9 cellular contexts compared by ENCODE assay signal in genomic region chr1:100834779-100835645, GRCh38. TPM values are rescaled to one million over a fixed set of nuclear protein-coding genes. Genes with fewer than 3 reads are reported as not detected.
DNase-seq lines count a peak whose midpoint lies in the region; FAIRE-seq and TF ChIP-seq lines count a peak whose summit lies in the region.
"Had no signal": no experiment of that assay in that cellular context is flagged by ENCODE, and none has a peak within 500 bp of the region (broad histone marks: within the 10 kb centered on the region; RNA-seq: fewer than 3 reads in every experiment).

No MANE protein-coding gene starts in this region.

- H3K27me3 ChIP-seq in keratinocyte (ENCODE audit: control insufficient read depth, extremely low read depth, insufficient read depth, low read length) = no peaks in the 10 kb centered on the region
- H3K27me3 ChIP-seq in ascending aorta = no peaks in the 10 kb centered on the region

- peak; percentile 75 for TF ChIP-seq CTCF in HFFc6 (IDR thresholded peaks at IDR 0.05)
- 0 out of 2 replicates have a peak, but pooled peaks have one; percentile 11 for TF ChIP-seq CTCF in RWPE1 (conservative IDR thresholded peaks at IDR 0.05; ENCODE audit: low read depth)
- peak; percentile 26 to 56 (median 35) for TF ChIP-seq CTCF in keratinocyte (optimal IDR thresholded peaks at IDR 0.05 in 1 of 3, IDR thresholded peaks at IDR 0.05 in 1 of 3, conservative IDR thresholded peaks at IDR 0.05 in 1 of 3; ENCODE audit: extremely low read depth in 1 of 3, insufficient read depth in 2 of 3, low read length in 3 of 3)
- no peak for TF ChIP-seq CTCF in ascending aorta (IDR thresholded peaks at IDR 0.05)

- H3K9me1 ChIP-seq in keratinocyte (ENCODE audit: control insufficient read depth, extremely low read depth, insufficient read depth, low read length) = no peaks in the 10 kb centered on the region

- 0 out of 2 replicates have a peak, but pooled peaks cover under 1% of the 10 kb centered on the region for H3K27me3 Mint-ChIP-seq in HFFc6 (ENCODE audit: insufficient read depth)

- H3K9me3 ChIP-seq in keratinocyte (ENCODE audit: control insufficient read depth, low read depth, low read length) (no peaks in the 10 kb centered on the region), ascending aorta (no peaks in the 10 kb centered on the region)

- H3K79me2 ChIP-seq in keratinocyte (ENCODE audit: control insufficient read depth, insufficient read depth, low read length) = no peaks in the 10 kb centered on the region

- H3K36me3 ChIP-seq in keratinocyte (ENCODE audit: control insufficient read depth in 2 of 2, extremely low read depth in 1 of 2, insufficient read depth in 2 of 2, low read length in 2 of 2) (no peaks in the 10 kb centered on the region), ascending aorta (no peaks in the 10 kb centered on the region)

- no peak overlapping the region for H2AFZ ChIP-seq in keratinocyte (ENCODE audit: control insufficient read depth, low read length)

- no peaks in the 10 kb centered on the region for H3K9me3 Mint-ChIP-seq in HFFc6
- H3K9me3 Mint-ChIP-seq: activated T-cell treated with anti-CD3 and anti-CD28 coated beads, Interleukin-2, amount 50 U/mL, for 72 hours had no signal

- no peak overlapping the region for H3K27ac Mint-ChIP-seq in HFFc6

- H4K20me1 ChIP-seq in keratinocyte (ENCODE audit: control insufficient read depth, extremely low read depth, insufficient read depth, low read length) = no peaks in the 10 kb centered on the region

- dilution Hi-C loops in keratinocyte (cut with MboI; ENCODE audit: extremely low pct_ligation_motif_present, low sequenced_read_pairs) = no loop called here

- H3K4me1 Mint-ChIP-seq in HFFc6 (ENCODE audit: low read depth) = peaks cover 16% of the 10 kb centered on the region

- no peak for FAIRE-seq in keratinocyte (lab: Jason Lieb, UNC)

- H3K9ac ChIP-seq in keratinocyte (ENCODE audit: control insufficient read depth, extremely low read depth, insufficient read depth, low read length) = no peak overlapping the region

- no peak overlapping the region for H3K4me2 ChIP-seq in keratinocyte (ENCODE audit: control insufficient read depth, extremely low read depth, insufficient read depth, low read depth, low read length)

- POLR2A ChIA-PET in RWPE1 (lab: Yijun Ruan, JAX; ENCODE audit: low non-redundant PET) = no interaction called here

- peak; percentile 38 for DNase-seq in SKM-1 treated with dmso at 0.1 percent for 144 hours (lab: John Stamatoyannopoulos, UW; ENCODE audit: unreplicated experiment)
- DNase-seq in SKM-1 (lab: John Stamatoyannopoulos, UW; ENCODE audit: unreplicated experiment) = no peak
- peak; percentile 5 for DNase-seq in HFFc6
- DNase-seq in RWPE1 (ENCODE audit: low spot score) = peak; percentile 7
- no peak for DNase-seq in keratinocyte (ENCODE audit: low read depth, low spot score)
- DNase-seq in ascending aorta (ENCODE audit: low spot score in 2 of 2) = no peak
- no peak for DNase-seq in HK-2 (ENCODE audit: unreplicated experiment)
- DNase-seq in epidermal melanocyte (ENCODE audit: insufficient read length, low spot score) = no peak
- DNase-seq: activated T-cell treated with anti-CD3 and anti-CD28 coated beads, Interleukin-2, amount 50 U/mL, for 72 hours had no signal

- no peaks in the 10 kb centered on the region for H3K36me3 Mint-ChIP-seq in HFFc6 (ENCODE audit: low read depth)

- H3K4me3 ChIP-seq in keratinocyte (ENCODE audit: control insufficient read depth in 2 of 3, extremely low read depth in 1 of 3, insufficient read depth in 2 of 3, low read depth in 1 of 3, low read length in 3 of 3) = no peak overlapping the region
- H3K4me3 ChIP-seq in ascending aorta = no peak overlapping the region

- CTCF ChIA-PET in RWPE1 (lab: Yijun Ruan, JAX) = no interaction called here

- H3K27ac ChIP-seq in RWPE1 (no peak overlapping the region), keratinocyte (ENCODE audit: control insufficient read depth, insufficient read depth, low read length) (no peak overlapping the region), ascending aorta (no peak overlapping the region)

- intact Hi-C loops in ascending aorta (cut with DNase I) = no loop called here

- H3K4me3 Mint-ChIP-seq in HFFc6 = no peak overlapping the region
- H3K4me3 Mint-ChIP-seq: activated T-cell treated with anti-CD3 and anti-CD28 coated beads, Interleukin-2, amount 50 U/mL, for 72 hours had no signal

- H3K4me1 ChIP-seq in keratinocyte (ENCODE audit: control insufficient read depth, extremely low read depth, insufficient read depth, low read length) = peaks cover 9% of the 10 kb centered on the region
- H3K4me1 ChIP-seq in ascending aorta = no peaks in the 10 kb centered on the region

RNA-seq across cellular contexts. Expression of gene EXTL2, which starts 59.6 kb away (rescaled TPM):
- 10 to 100 TPM; 17.8 to 27.1 (median 23.3) TPM for total RNA-seq in HFFc6 (2021; fragmentation: NEBNext Ultra II Directional; extraction: Animal tissue kit (Norgen Biotek cat#: 25700))
- polyA plus RNA-seq in keratinocyte = 10.8 to 20.2 TPM (median 12.6 TPM) in 3 replicates
- 1.0 TPM for polyA plus RNA-seq in keratinocyte (2011; ENCODE audit: low read depth)
- polyA plus RNA-seq in keratinocyte (2011; cell fraction: cytosol; rRNA removed) = 4.2 and 8.4 TPM in 2 replicates
- polyA plus RNA-seq in keratinocyte (2011; cell fraction: nucleus; rRNA removed) = 16.2 and 21.5 TPM in 2 replicates
- polyA plus RNA-seq in keratinocyte (2012; ENCODE audit: low replicate concordance) = 1.4 and 7.2 TPM in 2 replicates
- polyA minus RNA-seq in keratinocyte = 3.9 to 12.4 TPM (median 6.5 TPM) in 3 replicates
- 3.8 TPM for polyA minus RNA-seq in keratinocyte (2011; cell fraction: cytosol; rRNA and poly(A)+ RNA removed)
- 6.9 and 14.4 TPM in 2 replicates for polyA minus RNA-seq in keratinocyte (2011; cell fraction: nucleus; rRNA and poly(A)+ RNA removed)
- 8.4 TPM for total RNA-seq in ascending aorta

Comparison
In these comparisons a context has a peak if more than half of its experiments do, and no peak if none do; other contexts are left out.
1. DNase-seq: peak in SKM-1 treated with dmso at 0.1 percent for 144 hours (single experiment), HFFc6 (single experiment) and RWPE1 (single experiment); none in SKM-1 (single experiment), keratinocyte (single experiment), ascending aorta (0 of 2), HK-2 (single experiment) and epidermal melanocyte (single experiment).
2. CTCF ChIP-seq: peak in HFFc6 (single experiment), RWPE1 (single experiment) and keratinocyte (3 of 3); none in ascending aorta (0 of 3).